ENCODE assay signal across 1 cellular context in the genomic region with DNA sequence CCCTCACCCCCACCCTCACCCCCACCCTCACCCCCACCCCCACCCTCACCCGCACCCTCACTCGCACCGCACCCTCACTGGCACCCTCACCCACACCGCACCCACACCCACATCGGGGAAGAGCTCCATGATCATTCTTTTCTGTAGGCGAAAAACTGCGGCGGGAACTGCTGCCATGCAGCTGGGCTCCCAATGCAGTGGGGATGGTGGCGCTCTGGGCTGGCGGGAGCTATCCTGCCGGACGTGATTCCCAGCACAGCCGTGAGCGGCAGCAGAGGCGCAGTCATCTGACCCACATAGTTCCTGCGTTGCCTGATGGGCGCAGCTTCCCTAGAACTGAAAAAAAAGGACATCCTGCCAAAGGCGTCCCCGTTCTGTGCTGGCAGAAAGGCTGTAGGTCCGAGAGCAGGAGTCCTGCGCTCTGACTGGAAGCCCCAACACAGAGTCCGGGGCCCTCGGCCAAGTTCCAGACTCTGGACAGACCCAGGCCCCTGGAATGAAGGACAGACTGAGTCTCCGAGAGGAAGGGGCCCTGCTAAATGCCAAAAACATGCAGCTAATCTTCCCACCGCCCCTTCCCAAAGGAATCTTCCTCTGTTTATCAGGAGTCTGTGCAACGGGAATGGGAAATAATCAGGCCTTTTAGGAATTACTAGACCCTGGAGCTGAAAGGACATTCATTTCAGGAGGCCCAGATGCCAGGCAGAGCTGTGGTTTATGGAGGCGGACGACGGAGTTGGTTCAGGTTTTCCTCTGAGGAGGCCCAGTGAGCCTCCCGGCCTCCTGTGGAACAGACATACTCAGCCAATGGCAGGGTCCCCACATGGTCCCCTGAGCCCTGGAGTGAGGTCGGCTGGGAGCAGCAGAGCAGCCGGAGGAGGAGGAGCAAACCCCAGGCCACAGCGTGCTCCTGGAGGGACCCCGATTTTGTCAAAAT.
TF ChIP-seq lines count a peak whose summit lies in the region.

No MANE protein-coding gene starts in this region.

TF ChIP-seq in HepG2, 621 proteins besides CTCF, POLR2A, EP300 and RAD21 (continued from another document and continues in another):
- TF ChIP-seq, protein P1, sequence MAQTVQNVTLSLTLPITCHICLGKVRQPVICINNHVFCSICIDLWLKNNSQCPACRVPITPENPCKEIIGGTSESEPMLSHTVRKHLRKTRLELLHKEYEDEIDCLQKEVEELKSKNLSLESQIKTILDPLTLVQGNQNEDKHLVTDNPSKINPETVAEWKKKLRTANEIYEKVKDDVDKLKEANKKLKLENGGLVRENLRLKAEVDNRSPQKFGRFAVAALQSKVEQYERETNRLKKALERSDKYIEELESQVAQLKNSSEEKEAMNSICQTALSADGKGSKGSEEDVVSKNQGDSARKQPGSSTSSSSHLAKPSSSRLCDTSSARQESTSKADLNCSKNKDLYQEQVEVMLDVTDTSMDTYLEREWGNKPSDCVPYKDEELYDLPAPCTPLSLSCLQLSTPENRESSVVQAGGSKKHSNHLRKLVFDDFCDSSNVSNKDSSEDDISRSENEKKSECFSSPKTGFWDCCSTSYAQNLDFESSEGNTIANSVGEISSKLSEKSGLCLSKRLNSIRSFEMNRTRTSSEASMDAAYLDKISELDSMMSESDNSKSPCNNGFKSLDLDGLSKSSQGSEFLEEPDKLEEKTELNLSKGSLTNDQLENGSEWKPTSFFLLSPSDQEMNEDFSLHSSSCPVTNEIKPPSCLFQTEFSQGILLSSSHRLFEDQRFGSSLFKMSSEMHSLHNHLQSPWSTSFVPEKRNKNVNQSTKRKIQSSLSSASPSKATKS (CRISPR knock-in tag; IDR thresholded peaks at IDR 0.05): no peak
- TF ChIP-seq TGIF2 (CRISPR knock-in tag; IDR thresholded peaks at IDR 0.05): no peak
- no peak for TF ChIP-seq ZNF790 (CRISPR knock-in tag; IDR thresholded peaks at IDR 0.05; ENCODE audit: borderline replicate concordance)
- no peak for TF ChIP-seq ZNF878 (CRISPR knock-in tag; IDR thresholded peaks at IDR 0.05)
- TF ChIP-seq HCFC1 (IDR thresholded peaks at IDR 0.05; ENCODE audit: low read depth, low read length): no peak
- no peak for TF ChIP-seq CCAR2 (optimal IDR thresholded peaks at IDR 0.05; ENCODE audit: low read depth, low read length)
- TF ChIP-seq, protein P2, sequence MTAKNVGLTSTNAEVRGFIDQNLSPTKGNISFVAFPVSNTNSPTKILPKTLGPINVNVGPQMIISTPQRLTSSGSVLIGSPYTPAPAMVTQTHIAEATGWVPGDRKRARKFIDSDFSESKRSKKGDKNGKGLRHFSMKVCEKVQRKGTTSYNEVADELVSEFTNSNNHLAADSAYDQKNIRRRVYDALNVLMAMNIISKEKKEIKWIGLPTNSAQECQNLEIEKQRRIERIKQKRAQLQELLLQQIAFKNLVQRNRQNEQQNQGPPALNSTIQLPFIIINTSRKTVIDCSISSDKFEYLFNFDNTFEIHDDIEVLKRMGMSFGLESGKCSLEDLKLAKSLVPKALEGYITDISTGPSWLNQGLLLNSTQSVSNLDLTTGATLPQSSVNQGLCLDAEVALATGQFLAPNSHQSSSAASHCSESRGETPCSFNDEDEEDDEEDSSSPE (CRISPR knock-in tag; IDR thresholded peaks at IDR 0.05): peak; percentile 91
- no peak for TF ChIP-seq PAF1 (CRISPR knock-in tag; IDR thresholded peaks at IDR 0.05)
- peak; percentile 70 for TF ChIP-seq AKAP8 (CRISPR knock-in tag; IDR thresholded peaks at IDR 0.05)
- peak; percentile 82 for TF ChIP-seq ZNF501 (CRISPR knock-in tag; IDR thresholded peaks at IDR 0.05)
- no peak for TF ChIP-seq SATB2 (CRISPR knock-in tag; IDR thresholded peaks at IDR 0.05)
- 0 out of 2 replicates have a peak, but pooled peaks have one; percentile 49 for TF ChIP-seq ZNF264 (CRISPR knock-in tag; IDR thresholded peaks at IDR 0.05)
- 0 out of 2 replicates have a peak, but pooled peaks have one; percentile 36 for TF ChIP-seq ZNF12 (CRISPR knock-in tag; IDR thresholded peaks at IDR 0.05)
- TF ChIP-seq SRSF4 (IDR thresholded peaks at IDR 0.05; ENCODE audit: low read depth, low read length, poor library complexity, severe bottlenecking): no peak
- TF ChIP-seq ZFX (CRISPR knock-in tag; IDR thresholded peaks at IDR 0.05; ENCODE audit: low read depth): no peak; the same call in none of the 2 replicates
- no peak for TF ChIP-seq ZNF816 (CRISPR knock-in tag; IDR thresholded peaks at IDR 0.05; ENCODE audit: borderline replicate concordance)
- TF ChIP-seq SP1 (IDR thresholded peaks at IDR 0.05): no peak
- TF ChIP-seq SP1 (CRISPR knock-in tag; IDR thresholded peaks at IDR 0.05): 0 out of 2 replicates have a peak, but pooled peaks have one; percentile 23
- no peak for TF ChIP-seq ZNF780A (CRISPR knock-in tag; IDR thresholded peaks at IDR 0.05)
- 0 out of 2 replicates have a peak, but pooled peaks have one; percentile 60 for TF ChIP-seq GZF1 (CRISPR knock-in tag; IDR thresholded peaks at IDR 0.05)
- TF ChIP-seq REL (CRISPR knock-in tag; conservative IDR thresholded peaks at IDR 0.05): no peak
- TF ChIP-seq, protein P3, sequence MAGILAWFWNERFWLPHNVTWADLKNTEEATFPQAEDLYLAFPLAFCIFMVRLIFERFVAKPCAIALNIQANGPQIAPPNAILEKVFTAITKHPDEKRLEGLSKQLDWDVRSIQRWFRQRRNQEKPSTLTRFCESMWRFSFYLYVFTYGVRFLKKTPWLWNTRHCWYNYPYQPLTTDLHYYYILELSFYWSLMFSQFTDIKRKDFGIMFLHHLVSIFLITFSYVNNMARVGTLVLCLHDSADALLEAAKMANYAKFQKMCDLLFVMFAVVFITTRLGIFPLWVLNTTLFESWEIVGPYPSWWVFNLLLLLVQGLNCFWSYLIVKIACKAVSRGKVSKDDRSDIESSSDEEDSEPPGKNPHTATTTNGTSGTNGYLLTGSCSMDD (CRISPR knock-in tag; IDR thresholded peaks at IDR 0.05): no peak
- no peak for TF ChIP-seq FLYWCH1 (CRISPR knock-in tag; IDR thresholded peaks at IDR 0.05)
- TF ChIP-seq MED1 (CRISPR knock-in tag; IDR thresholded peaks at IDR 0.05): peak; percentile 70
- TF ChIP-seq, protein P4, sequence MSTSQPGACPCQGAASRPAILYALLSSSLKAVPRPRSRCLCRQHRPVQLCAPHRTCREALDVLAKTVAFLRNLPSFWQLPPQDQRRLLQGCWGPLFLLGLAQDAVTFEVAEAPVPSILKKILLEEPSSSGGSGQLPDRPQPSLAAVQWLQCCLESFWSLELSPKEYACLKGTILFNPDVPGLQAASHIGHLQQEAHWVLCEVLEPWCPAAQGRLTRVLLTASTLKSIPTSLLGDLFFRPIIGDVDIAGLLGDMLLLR (CRISPR knock-in tag; IDR thresholded peaks at IDR 0.05): peak; percentile 71; the same call in 1 of the 2 replicates
- TF ChIP-seq CENPT (CRISPR knock-in tag; IDR thresholded peaks at IDR 0.05; ENCODE audit: low read depth): no peak
- TF ChIP-seq, protein P5, sequence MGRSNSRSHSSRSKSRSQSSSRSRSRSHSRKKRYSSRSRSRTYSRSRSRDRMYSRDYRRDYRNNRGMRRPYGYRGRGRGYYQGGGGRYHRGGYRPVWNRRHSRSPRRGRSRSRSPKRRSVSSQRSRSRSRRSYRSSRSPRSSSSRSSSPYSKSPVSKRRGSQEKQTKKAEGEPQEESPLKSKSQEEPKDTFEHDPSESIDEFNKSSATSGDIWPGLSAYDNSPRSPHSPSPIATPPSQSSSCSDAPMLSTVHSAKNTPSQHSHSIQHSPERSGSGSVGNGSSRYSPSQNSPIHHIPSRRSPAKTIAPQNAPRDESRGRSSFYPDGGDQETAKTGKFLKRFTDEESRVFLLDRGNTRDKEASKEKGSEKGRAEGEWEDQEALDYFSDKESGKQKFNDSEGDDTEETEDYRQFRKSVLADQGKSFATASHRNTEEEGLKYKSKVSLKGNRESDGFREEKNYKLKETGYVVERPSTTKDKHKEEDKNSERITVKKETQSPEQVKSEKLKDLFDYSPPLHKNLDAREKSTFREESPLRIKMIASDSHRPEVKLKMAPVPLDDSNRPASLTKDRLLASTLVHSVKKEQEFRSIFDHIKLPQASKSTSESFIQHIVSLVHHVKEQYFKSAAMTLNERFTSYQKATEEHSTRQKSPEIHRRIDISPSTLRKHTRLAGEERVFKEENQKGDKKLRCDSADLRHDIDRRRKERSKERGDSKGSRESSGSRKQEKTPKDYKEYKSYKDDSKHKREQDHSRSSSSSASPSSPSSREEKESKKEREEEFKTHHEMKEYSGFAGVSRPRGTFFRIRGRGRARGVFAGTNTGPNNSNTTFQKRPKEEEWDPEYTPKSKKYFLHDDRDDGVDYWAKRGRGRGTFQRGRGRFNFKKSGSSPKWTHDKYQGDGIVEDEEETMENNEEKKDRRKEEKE (IDR thresholded peaks at IDR 0.05): no peak
- peak; percentile 44; the same call in 1 of the 2 replicates for TF ChIP-seq KMT2B (CRISPR knock-in tag; IDR thresholded peaks at IDR 0.05)
- TF ChIP-seq NFKBIZ (CRISPR knock-in tag; IDR thresholded peaks at IDR 0.05): no peak
- peak; percentile 20; the same call in 1 of the 2 replicates for TF ChIP-seq GTF2F1 (IDR thresholded peaks at IDR 0.05; ENCODE audit: low read length)
- TF ChIP-seq FOXO1 (CRISPR knock-in tag; IDR thresholded peaks at IDR 0.05): peak; percentile 55; the same call in 1 of the 2 replicates
- TF ChIP-seq SYNCRIP (IDR thresholded peaks at IDR 0.05; ENCODE audit: insufficient read depth, low read depth, low read length): no peak
- TF ChIP-seq JUNB (CRISPR knock-in tag; IDR thresholded peaks at IDR 0.05; ENCODE audit: borderline replicate concordance): no peak
- no peak; the same call in 1 of the 2 replicates for TF ChIP-seq ZNF547 (CRISPR knock-in tag; IDR thresholded peaks at IDR 0.05)
- TF ChIP-seq ZFP90 (CRISPR knock-in tag; IDR thresholded peaks at IDR 0.05; ENCODE audit: borderline replicate concordance): no peak
- peak; percentile 77; the same call in 1 of the 2 replicates for TF ChIP-seq MEIS1 (CRISPR knock-in tag; IDR thresholded peaks at IDR 0.05; ENCODE audit: borderline replicate concordance)
- TF ChIP-seq ZNF773 (CRISPR knock-in tag; IDR thresholded peaks at IDR 0.05; ENCODE audit: borderline replicate concordance): no peak
- TF ChIP-seq NR3C1 (CRISPR knock-in tag; IDR thresholded peaks at IDR 0.05): no peak
- TF ChIP-seq ZFY (CRISPR knock-in tag; IDR thresholded peaks at IDR 0.05): peak; percentile 40; the same call in 1 of the 2 replicates
- TF ChIP-seq, protein P6, sequence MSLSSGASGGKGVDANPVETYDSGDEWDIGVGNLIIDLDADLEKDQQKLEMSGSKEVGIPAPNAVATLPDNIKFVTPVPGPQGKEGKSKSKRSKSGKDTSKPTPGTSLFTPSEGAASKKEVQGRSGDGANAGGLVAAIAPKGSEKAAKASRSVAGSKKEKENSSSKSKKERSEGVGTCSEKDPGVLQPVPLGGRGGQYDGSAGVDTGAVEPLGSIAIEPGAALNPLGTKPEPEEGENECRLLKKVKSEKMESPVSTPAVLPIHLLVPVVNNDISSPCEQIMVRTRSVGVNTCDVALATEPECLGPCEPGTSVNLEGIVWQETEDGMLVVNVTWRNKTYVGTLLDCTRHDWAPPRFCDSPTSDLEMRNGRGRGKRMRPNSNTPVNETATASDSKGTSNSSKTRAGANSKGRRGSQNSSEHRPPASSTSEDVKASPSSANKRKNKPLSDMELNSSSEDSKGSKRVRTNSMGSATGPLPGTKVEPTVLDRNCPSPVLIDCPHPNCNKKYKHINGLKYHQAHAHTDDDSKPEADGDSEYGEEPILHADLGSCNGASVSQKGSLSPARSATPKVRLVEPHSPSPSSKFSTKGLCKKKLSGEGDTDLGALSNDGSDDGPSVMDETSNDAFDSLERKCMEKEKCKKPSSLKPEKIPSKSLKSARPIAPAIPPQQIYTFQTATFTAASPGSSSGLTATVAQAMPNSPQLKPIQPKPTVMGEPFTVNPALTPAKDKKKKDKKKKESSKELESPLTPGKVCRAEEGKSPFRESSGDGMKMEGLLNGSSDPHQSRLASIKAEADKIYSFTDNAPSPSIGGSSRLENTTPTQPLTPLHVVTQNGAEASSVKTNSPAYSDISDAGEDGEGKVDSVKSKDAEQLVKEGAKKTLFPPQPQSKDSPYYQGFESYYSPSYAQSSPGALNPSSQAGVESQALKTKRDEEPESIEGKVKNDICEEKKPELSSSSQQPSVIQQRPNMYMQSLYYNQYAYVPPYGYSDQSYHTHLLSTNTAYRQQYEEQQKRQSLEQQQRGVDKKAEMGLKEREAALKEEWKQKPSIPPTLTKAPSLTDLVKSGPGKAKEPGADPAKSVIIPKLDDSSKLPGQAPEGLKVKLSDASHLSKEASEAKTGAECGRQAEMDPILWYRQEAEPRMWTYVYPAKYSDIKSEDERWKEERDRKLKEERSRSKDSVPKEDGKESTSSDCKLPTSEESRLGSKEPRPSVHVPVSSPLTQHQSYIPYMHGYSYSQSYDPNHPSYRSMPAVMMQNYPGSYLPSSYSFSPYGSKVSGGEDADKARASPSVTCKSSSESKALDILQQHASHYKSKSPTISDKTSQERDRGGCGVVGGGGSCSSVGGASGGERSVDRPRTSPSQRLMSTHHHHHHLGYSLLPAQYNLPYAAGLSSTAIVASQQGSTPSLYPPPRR (CRISPR knock-in tag; IDR thresholded peaks at IDR 0.05; ENCODE audit: borderline replicate concordance): 0 out of 2 replicates have a peak, but pooled peaks have one; percentile 23
- TF ChIP-seq, protein P7, sequence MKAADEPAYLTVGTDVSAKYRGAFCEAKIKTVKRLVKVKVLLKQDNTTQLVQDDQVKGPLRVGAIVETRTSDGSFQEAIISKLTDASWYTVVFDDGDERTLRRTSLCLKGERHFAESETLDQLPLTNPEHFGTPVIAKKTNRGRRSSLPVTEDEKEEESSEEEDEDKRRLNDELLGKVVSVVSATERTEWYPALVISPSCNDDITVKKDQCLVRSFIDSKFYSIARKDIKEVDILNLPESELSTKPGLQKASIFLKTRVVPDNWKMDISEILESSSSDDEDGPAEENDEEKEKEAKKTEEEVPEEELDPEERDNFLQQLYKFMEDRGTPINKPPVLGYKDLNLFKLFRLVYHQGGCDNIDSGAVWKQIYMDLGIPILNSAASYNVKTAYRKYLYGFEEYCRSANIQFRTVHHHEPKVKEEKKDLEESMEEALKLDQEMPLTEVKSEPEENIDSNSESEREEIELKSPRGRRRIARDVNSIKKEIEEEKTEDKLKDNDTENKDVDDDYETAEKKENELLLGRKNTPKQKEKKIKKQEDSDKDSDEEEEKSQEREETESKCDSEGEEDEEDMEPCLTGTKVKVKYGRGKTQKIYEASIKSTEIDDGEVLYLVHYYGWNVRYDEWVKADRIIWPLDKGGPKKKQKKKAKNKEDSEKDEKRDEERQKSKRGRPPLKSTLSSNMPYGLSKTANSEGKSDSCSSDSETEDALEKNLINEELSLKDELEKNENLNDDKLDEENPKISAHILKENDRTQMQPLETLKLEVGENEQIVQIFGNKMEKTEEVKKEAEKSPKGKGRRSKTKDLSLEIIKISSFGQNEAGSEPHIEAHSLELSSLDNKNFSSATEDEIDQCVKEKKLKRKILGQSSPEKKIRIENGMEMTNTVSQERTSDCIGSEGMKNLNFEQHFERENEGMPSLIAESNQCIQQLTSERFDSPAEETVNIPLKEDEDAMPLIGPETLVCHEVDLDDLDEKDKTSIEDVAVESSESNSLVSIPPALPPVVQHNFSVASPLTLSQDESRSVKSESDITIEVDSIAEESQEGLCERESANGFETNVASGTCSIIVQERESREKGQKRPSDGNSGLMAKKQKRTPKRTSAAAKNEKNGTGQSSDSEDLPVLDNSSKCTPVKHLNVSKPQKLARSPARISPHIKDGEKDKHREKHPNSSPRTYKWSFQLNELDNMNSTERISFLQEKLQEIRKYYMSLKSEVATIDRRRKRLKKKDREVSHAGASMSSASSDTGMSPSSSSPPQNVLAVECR (CRISPR knock-in tag; IDR thresholded peaks at IDR 0.05; ENCODE audit: borderline replicate concordance): peak; percentile 53; the same call in 1 of the 2 replicates
